In genomic region chr1:181618559-181618958, GRCh38 we compare ENCODE assay signal across 24 cellular contexts.
"Had no signal": no experiment of that assay in that cellular context is flagged by ENCODE, and none has a peak within 500 bp of the region (broad histone marks: within the 10 kb centered on the region; RNA-seq: fewer than 3 reads in every experiment).

No MANE protein-coding gene starts in this region.

- H3K4me1 ChIP-seq: left lung, right atrium auricular region, spleen, suprapubic skin, tibial artery, upper lobe of right lung had no signal

- ATAC-seq: left lung; naive thymus-derived CD4-positive, alpha-beta T cell; natural killer cell treated with Interleukin-12 subunit alpha and Interleukin-12 subunit beta and Interleukin-15 and Interleukin-18, amount 100 ng/mL, for 72 hours; sciatic nerve; stimulated activated effector memory CD8-positive, alpha-beta T cell treated with anti-CD3 and anti-CD28 coated beads, Interleukin-12 subunit alpha, Interleukin-12 subunit beta, amount 100 ng/mL, for 72 hours; upper lobe of right lung had no signal

- H3K36me3 Mint-ChIP-seq: mesothelial cell of epicardium; natural killer cell treated with Interleukin-12 subunit alpha and Interleukin-12 subunit beta and Interleukin-15 and Interleukin-18, amount 100 ng/mL, for 72 hours; stimulated activated effector memory CD8-positive, alpha-beta T cell treated with anti-CD3 and anti-CD28 coated beads, Interleukin-12 subunit alpha, Interleukin-12 subunit beta, amount 100 ng/mL, for 72 hours had no signal

- H3K27ac Mint-ChIP-seq: mesothelial cell of epicardium; naive thymus-derived CD4-positive, alpha-beta T cell; natural killer cell treated with Interleukin-12 subunit alpha and Interleukin-12 subunit beta and Interleukin-15 and Interleukin-18, amount 100 ng/mL, for 72 hours; progenitor cell of endocrine pancreas; stimulated activated effector memory CD8-positive, alpha-beta T cell treated with anti-CD3 and anti-CD28 coated beads, Interleukin-12 subunit alpha, Interleukin-12 subunit beta, amount 100 ng/mL, for 72 hours; stimulated activated naive CD8-positive, alpha-beta T cell treated with anti-CD3 and anti-CD28 coated beads, Interleukin-15, Interleukin-2, amounts not matched to agents 100 ng/mL and 50 ng/mL, for 24 hours had no signal

- FAIRE-seq: urothelium cell line had no signal

- H3K9me3 ChIP-seq: ovary, thoracic aorta, upper lobe of right lung had no signal

- H3K27me3 ChIP-seq: hepatocyte, ovary, right atrium auricular region, tibial artery, upper lobe of right lung had no signal

- H3K4me3 ChIP-seq: hepatocyte, left lung, lung, ovary, right atrium auricular region, skin epidermis, spleen, suprapubic skin, thoracic aorta, tibial artery, upper lobe of right lung had no signal

- H3K27ac ChIP-seq: hepatocyte, left lung, ovary, right atrium auricular region, skin epidermis, spleen, suprapubic skin, thoracic aorta, tibial artery, upper lobe of right lung had no signal

- DNase-seq: islet precursor cell; left lung; mesendoderm; naive thymus-derived CD4-positive, alpha-beta T cell; ovary; spleen; stimulated activated CD4-positive, alpha-beta T cell treated with anti-CD3 and anti-CD28 coated beads, Interleukin-4, amount 100 ng/mL, for 24 hours; stimulated activated naive CD4-positive, alpha-beta T cell; tibial artery; trophoblast cell; upper lobe of right lung had no signal

- H3K4me3 Mint-ChIP-seq: mesothelial cell of epicardium; naive thymus-derived CD4-positive, alpha-beta T cell; natural killer cell treated with Interleukin-12 subunit alpha and Interleukin-12 subunit beta and Interleukin-15 and Interleukin-18, amount 100 ng/mL, for 72 hours; stimulated activated effector memory CD8-positive, alpha-beta T cell treated with anti-CD3 and anti-CD28 coated beads, Interleukin-12 subunit alpha, Interleukin-12 subunit beta, amount 100 ng/mL, for 72 hours; stimulated activated naive CD8-positive, alpha-beta T cell treated with anti-CD3 and anti-CD28 coated beads, Interleukin-15, Interleukin-2, amounts not matched to agents 100 ng/mL and 50 ng/mL, for 24 hours had no signal

- H3K4me1 Mint-ChIP-seq: mesothelial cell of epicardium; naive thymus-derived CD4-positive, alpha-beta T cell; stimulated activated effector memory CD8-positive, alpha-beta T cell treated with anti-CD3 and anti-CD28 coated beads, Interleukin-12 subunit alpha, Interleukin-12 subunit beta, amount 100 ng/mL, for 72 hours had no signal

- H3K36me3 ChIP-seq: left lung, ovary, right atrium auricular region, spleen, suprapubic skin, thoracic aorta, tibial artery, upper lobe of right lung had no signal
